Comparison of ENCODE assay signal across 15 cellular contexts in the genomic region with DNA sequence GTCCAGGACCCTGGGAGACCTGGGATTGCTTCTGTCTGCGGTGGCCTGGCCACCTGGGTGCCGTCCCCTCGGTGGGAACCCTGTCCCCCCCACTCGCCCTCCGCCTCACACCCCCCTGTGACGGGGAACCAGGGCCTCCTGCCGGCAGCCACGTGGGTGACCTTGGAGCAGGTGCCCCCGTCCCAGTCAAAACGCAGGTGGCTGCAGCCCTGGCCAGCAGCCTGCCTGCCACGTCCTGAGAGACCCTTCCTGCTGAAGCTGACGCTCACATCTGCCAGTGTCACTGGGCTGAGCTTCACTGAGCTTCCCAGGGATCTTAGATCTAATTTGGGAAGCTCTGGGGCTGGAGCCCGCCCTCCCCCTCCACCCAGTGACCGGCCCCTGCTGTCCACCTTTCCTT. TPM values are rescaled to one million over a fixed set of nuclear protein-coding genes. Genes with fewer than 3 reads are reported as not detected.
DNase-seq lines count a peak whose midpoint lies in the region; ATAC-seq, FAIRE-seq and TF ChIP-seq lines count a peak whose summit lies in the region.
"Not testable (repeated sequence)": the region's sequence is repeated elsewhere in the genome, so short reads cannot be mapped to it uniquely, and the experiment has no call there.
"Had no signal": no experiment of that assay in that cellular context is flagged by ENCODE, and none has a peak within 500 bp of the region (broad histone marks: within the 10 kb centered on the region; RNA-seq: fewer than 3 reads in every experiment).

No MANE protein-coding gene starts in this region.

- intact Hi-C loops in Right ventricle myocardium inferior (cut with DNase I); sigmoid colon (cut with DNase I): not testable (repeated sequence)

- not testable (repeated sequence) for H3K27me3 ChIP-seq in RWPE2 (ENCODE audit: insufficient read depth, poor library complexity, severe bottlenecking); bronchial epithelial cell (ENCODE audit: control insufficient read depth, insufficient read depth, low read length); sigmoid colon

- not testable (repeated sequence) for H3K9me3 Mint-ChIP-seq in neural crest cell

- not testable (repeated sequence) for TF ChIP-seq EP300 in sigmoid colon (IDR thresholded peaks at IDR 0.05)

- not testable (repeated sequence) for H3K27ac ChIP-seq in RWPE2 (ENCODE audit: poor library complexity, severe bottlenecking); sigmoid colon

- not testable (repeated sequence) for ATAC-seq in RWPE2 (ENCODE audit: low read depth); Right ventricle myocardium inferior

- H3K4me3 ChIP-seq in RWPE2 (ENCODE audit: severe bottlenecking); bronchial epithelial cell (ENCODE audit: low read depth, low read length); sigmoid colon: not testable (repeated sequence)

- not testable (repeated sequence) for H3K36me3 ChIP-seq in RWPE2 (ENCODE audit: low read depth); bronchial epithelial cell (ENCODE audit: control insufficient read depth, insufficient read depth, low read length); sigmoid colon

- not testable (repeated sequence) for H3K4me1 ChIP-seq in RWPE2 (ENCODE audit: insufficient read depth, poor library complexity, severe bottlenecking)
- peaks cover 0 to 19% (median 15%) of the 10 kb centered on the region in 4 donors for H3K4me1 ChIP-seq in sigmoid colon

- not testable (repeated sequence) for H3K4me1 Mint-ChIP-seq in neural crest cell

- not testable (repeated sequence) for H3K27me3 Mint-ChIP-seq in neural crest cell (ENCODE audit: low read depth)

- H3K36me3 Mint-ChIP-seq in neural crest cell (ENCODE audit: low read depth): not testable (repeated sequence)

- not testable (repeated sequence) for H3K4me3 Mint-ChIP-seq in neural crest cell

- not testable (repeated sequence) for H3K9me3 ChIP-seq in RWPE2 (ENCODE audit: severe bottlenecking); sigmoid colon

- DNase-seq in RWPE2 (ENCODE audit: low spot score): peak; percentile 26
- not testable (repeated sequence) for DNase-seq in bronchial epithelial cell (ENCODE audit: low read depth); neural crest cell (ENCODE audit: low read depth, low spot score)
- peak; percentile 11 for DNase-seq in Right ventricle myocardium inferior (ENCODE audit: missing footprints)
- peak; percentile 18 for DNase-seq in left kidney (ENCODE audit: low read depth, low spot score)
- DNase-seq in sigmoid colon: peak; percentile 64

- FAIRE-seq in bronchial epithelial cell (lab: Jason Lieb, UNC): peak; percentile 81

- TF ChIP-seq POLR2A in sigmoid colon (IDR thresholded peaks at IDR 0.05): not testable (repeated sequence)

- not testable (repeated sequence) for TF ChIP-seq CTCF in RWPE2 (IDR thresholded peaks at IDR 0.05; ENCODE audit: poor library complexity, severe bottlenecking); bronchial epithelial cell (IDR thresholded peaks at IDR 0.05; ENCODE audit: insufficient read depth, low read length, severe bottlenecking); neural crest cell (conservative IDR thresholded peaks at IDR 0.05); sigmoid colon (IDR thresholded peaks at IDR 0.05)

- 54 to 65% methylated on average over 14 of the region's 14 CpGs for whole genome bisulfite sequencing in sigmoid colon, 2 donors

- H3K27ac Mint-ChIP-seq in neural crest cell (ENCODE audit: unreplicated experiment): peak overlapping the region; percentile 67

RNA-seq across cellular contexts. Expression of a gene that starts 1.6 kb away (rescaled TPM):
- not detected in 2 replicates for total RNA-seq in bronchial epithelial cell
- 0.30 TPM for total RNA-seq in Right ventricle myocardium inferior
- total RNA-seq in neural crest cell: not detected in 2 replicates
- total RNA-seq in sigmoid colon: 1 to 10 TPM in 1 of 4 donors, not detected in 3; 1.4 TPM
- 10 to 100 TPM; 21.5 to 73.9 (median 59.9) TPM for polyA plus RNA-seq in sigmoid colon
- total RNA-seq: A673; CD4-positive, alpha-beta memory T cell; CD4-positive, CD25-positive, alpha-beta regulatory T cell; CD8-positive, alpha-beta memory T cell; G401; GM12878 had no signal
- polyA plus RNA-seq: AG04450; CD14-positive monocyte; CD4-positive, alpha-beta memory T cell; CD4-positive, CD25-positive, alpha-beta regulatory T cell; CD8-positive, alpha-beta memory T cell; GM12878 had no signal

RNA-seq across cellular contexts. Expression of a gene that starts 3.3 kb away (rescaled TPM):
- total RNA-seq in bronchial epithelial cell (not detected in 2 replicates), Right ventricle myocardium inferior (10.0 TPM), neural crest cell (not detected in 2 replicates), sigmoid colon (100 to 1,000 TPM in 1 of 4 donors, 10 to 100 TPM in 3; 12.2 to 182 (median 17.6) TPM)
- polyA plus RNA-seq in sigmoid colon: 10 to 100 TPM in 2 of 3 donors, 1 to 10 TPM in 1; 7.9 to 27.6 (median 11.0) TPM
- total RNA-seq: CD4-positive, alpha-beta memory T cell; CD4-positive, CD25-positive, alpha-beta regulatory T cell; CD8-positive, alpha-beta memory T cell; Daoy; G401; GM12878 had no signal
- polyA plus RNA-seq: AG04450; CD14-positive monocyte; CD4-positive, alpha-beta memory T cell; CD4-positive, CD25-positive, alpha-beta regulatory T cell; CD8-positive, alpha-beta memory T cell; GM12878 had no signal

RNA-seq across cellular contexts. Expression of a gene that starts 13.8 kb away (rescaled TPM):
- not detected in 2 replicates for total RNA-seq in bronchial epithelial cell
- total RNA-seq in Right ventricle myocardium inferior: 9.4 TPM
- not detected in 2 replicates for total RNA-seq in neural crest cell
- total RNA-seq in sigmoid colon: 100 to 1,000 TPM in 1 of 4 donors, 10 to 100 TPM in 3; 10.2 to 118 (median 17.3) TPM
- 10 to 100 TPM in 1 of 3 donors, 1 to 10 TPM in 2; 5.1 to 25.2 (median 8.9) TPM for polyA plus RNA-seq in sigmoid colon
- total RNA-seq: CD4-positive, alpha-beta memory T cell; CD4-positive, CD25-positive, alpha-beta regulatory T cell; CD8-positive, alpha-beta memory T cell; Daoy; G401; GM12878 had no signal
- polyA plus RNA-seq: AG04450; CD14-positive monocyte; CD4-positive, alpha-beta memory T cell; CD4-positive, CD25-positive, alpha-beta regulatory T cell; CD8-positive, alpha-beta memory T cell had no signal

RNA-seq across cellular contexts. Expression of a gene that starts 29.2 kb away (rescaled TPM):
- total RNA-seq in bronchial epithelial cell (not detected in 2 replicates), Right ventricle myocardium inferior (0.54 TPM), neural crest cell (not detected in 2 replicates), sigmoid colon (1 to 10 TPM in 1 of 4 donors, not detected in 3; 5.3 TPM)
- polyA plus RNA-seq in sigmoid colon: 1 to 10 TPM in 1 of 3 donors, under 1 TPM in 1, not detected in 1; 0.71 to 1.2 TPM
- total RNA-seq: CD4-positive, alpha-beta memory T cell; CD4-positive, CD25-positive, alpha-beta regulatory T cell; CD8-positive, alpha-beta memory T cell; Daoy; G401; GM12878 had no signal
- polyA plus RNA-seq: AG04450; CD14-positive monocyte; CD4-positive, alpha-beta memory T cell; CD4-positive, CD25-positive, alpha-beta regulatory T cell; CD8-positive, alpha-beta memory T cell; GM12878 had no signal

Comparison
In these comparisons a context has a peak if more than half of its experiments do, and no peak if none do; other contexts are left out.
1. RNA of a gene that starts 3.3 kb away (total RNA-seq): 12.2 to 182 TPM in sigmoid colon and 10.0 TPM in Right ventricle myocardium inferior (single experiment); not detected in bronchial epithelial cell and not detected in neural crest cell; every median in the first group is over 10 times any median in the second.